Comparison of ENCODE assay signal across 13 cellular contexts in the genomic region with DNA sequence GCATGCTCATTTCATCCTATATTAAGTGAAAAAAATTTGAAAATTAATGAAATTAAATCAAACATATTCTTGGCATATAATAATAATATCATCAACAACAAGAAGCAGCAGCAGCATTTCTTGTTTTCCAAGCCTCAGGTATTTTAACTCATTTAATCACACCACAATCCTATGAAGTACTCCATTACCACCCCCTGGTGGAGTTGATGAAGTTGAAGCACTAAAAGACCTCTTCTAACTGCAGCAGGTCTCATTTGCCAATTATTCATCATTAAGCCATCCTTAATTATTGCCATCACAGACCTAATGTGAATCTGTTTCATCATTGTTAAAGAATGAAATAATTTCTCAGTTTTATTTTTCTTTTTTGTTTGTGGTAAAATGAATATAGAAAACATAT.
DNase-seq lines count a peak whose midpoint lies in the region; FAIRE-seq and TF ChIP-seq lines count a peak whose summit lies in the region.
"Had no signal": no experiment of that assay in that cellular context is flagged by ENCODE, and none has a peak within 500 bp of the region (broad histone marks: within the 10 kb centered on the region; RNA-seq: fewer than 3 reads in every experiment).

No MANE protein-coding gene starts in this region.

- TF ChIP-seq CTCF in MM.1S (IDR thresholded peaks at IDR 0.05; ENCODE audit: low read length) (peak; percentile 15; the same call in 1 of the 2 replicates), H1 (IDR thresholded peaks at IDR 0.05; ENCODE audit: control extremely low read depth in 1 of 3, insufficient read depth in 1 of 3, low read depth in 1 of 3, low read length in 3 of 3) (peak in 2 of 3 experiments; percentile 34 to 50; a peak in 2 of 4 replicates), retinal pigment epithelial cell (conservative IDR thresholded peaks at IDR 0.05; ENCODE audit: low read depth, low read length) (peak; percentile 37), ovary (IDR thresholded peaks at IDR 0.05) (no peak), mesothelial cell of epicardium (IDR thresholded peaks at IDR 0.05; ENCODE audit: unreplicated experiment) (no peak)

- H3K36me3 ChIP-seq in MM.1S (replicated peaks; ENCODE audit: insufficient read depth, low read length) (no peaks in the 10 kb centered on the region), H1 (ENCODE audit: control insufficient read depth in 2 of 4, insufficient read depth in 4 of 4, low read length in 3 of 4) (no peaks in the 10 kb centered on the region), ovary (no peaks in the 10 kb centered on the region)
- H3K36me3 ChIP-seq: heart left ventricle had no signal

- no peak overlapping the region for H2BK15ac ChIP-seq in H1 (ENCODE audit: low read length)

- H3K27ac Mint-ChIP-seq in mesothelial cell of epicardium = no peak overlapping the region
- H3K27ac Mint-ChIP-seq: dendritic cell treated with granulocyte-macrophage colony-stimulating factor and Interleukin-4, amounts not matched to agents 40 ng/mL and 50 ng/mL, for 4 days had no signal

- TF ChIP-seq EP300 in H1 (IDR thresholded peaks at IDR 0.05; ENCODE audit: borderline replicate concordance in 1 of 2, low read depth in 2 of 2, low read length in 2 of 2) (no peak), ovary (IDR thresholded peaks at IDR 0.05) (no peak)

- H3K4me3 Mint-ChIP-seq in mesothelial cell of epicardium = no peak overlapping the region
- H3K4me3 Mint-ChIP-seq: dendritic cell treated with granulocyte-macrophage colony-stimulating factor and Interleukin-4, amounts not matched to agents 40 ng/mL and 50 ng/mL, for 4 days had no signal

- H3K4me3 ChIP-seq in MM.1S (ENCODE audit: low read length) = no peak overlapping the region
- H3K4me3 ChIP-seq in H1 (ENCODE audit: extremely low read depth in 1 of 4, insufficient read depth in 2 of 4, low read depth in 3 of 4, low read length in 4 of 4) = no peak overlapping the region
- no peak overlapping the region for H3K4me3 ChIP-seq in retinal pigment epithelial cell (ENCODE audit: low read length)
- no peak overlapping the region for H3K4me3 ChIP-seq in ovary
- H3K4me3 ChIP-seq: heart left ventricle, skin epidermis had no signal

- peak; percentile 47 for DNase-seq in NCI-H82 (lab: John Stamatoyannopoulos, UW)
- no peak for DNase-seq in NCI-H82 treated with DMSO at 0.1 percent for 48 hours (lab: John Stamatoyannopoulos, UW; ENCODE audit: unreplicated experiment)
- peak; percentile 38 for DNase-seq in MM.1S
- no peak for DNase-seq in H1 (ENCODE audit: low read depth in 1 of 2, low spot score in 2 of 2)
- DNase-seq in retinal pigment epithelial cell (ENCODE audit: low read depth) = no peak
- DNase-seq in NCI-H2227 treated with DMSO at 0.1 percent for 48 hours (lab: John Stamatoyannopoulos, UW) = no peak
- DNase-seq in ovary = no peak
- DNase-seq in mesothelial cell of epicardium (ENCODE audit: low spot score in 2 of 2, unreplicated experiment in 2 of 2) = no peak
- DNase-seq: activated CD4-positive, CD25-positive, alpha-beta regulatory T cell treated with anti-CD3 and anti-CD28 coated beads, Interleukin-2, amount 50 U/mL, for 72 hours; activated effector memory CD4-positive, alpha-beta T cell treated with anti-CD3 and anti-CD28 coated beads, Interleukin-2, amount 50 U/mL, for 16 hours; heart left ventricle had no signal

- POLR2A ChIA-PET in H1 (lab: Charles Lee; ENCODE audit: partially characterized antibody) = no interaction called here

- H3K4me1 Mint-ChIP-seq in mesothelial cell of epicardium = no peaks in the 10 kb centered on the region

- intact Hi-C loops in ovary (cut with DNase I) = no loop called here

- H2AFZ ChIP-seq in MM.1S (ENCODE audit: low read length) = no peak overlapping the region
- no peak overlapping the region for H2AFZ ChIP-seq in H1 (ENCODE audit: low read length)

- no peaks in the 10 kb centered on the region for H3K36me3 Mint-ChIP-seq in mesothelial cell of epicardium

- no peak overlapping the region for H3K9ac ChIP-seq in MM.1S (ENCODE audit: low read length)
- H3K9ac ChIP-seq in H1 (replicated peaks in 1 of 4; ENCODE audit: extremely low read depth in 1 of 4, low read depth in 3 of 4, low read length in 3 of 4) = no peak overlapping the region

- H3K9me3 ChIP-seq in MM.1S (replicated peaks; ENCODE audit: insufficient read depth, low read length) = no peaks in the 10 kb centered on the region
- no peaks in the 10 kb centered on the region for H3K9me3 ChIP-seq in H1 (ENCODE audit: insufficient read depth in 2 of 2, low read depth in 1 of 2, low read length in 1 of 2)
- H3K9me3 ChIP-seq in ovary = no peaks in the 10 kb centered on the region

- no peak overlapping the region for H2BK120ac ChIP-seq in H1 (replicated peaks; ENCODE audit: low read depth, low read length)

- FAIRE-seq in H1 (lab: Jason Lieb, UNC) = no peak

- no peak overlapping the region for H2BK20ac ChIP-seq in H1 (ENCODE audit: low read length)

- no peak overlapping the region for H2AK5ac ChIP-seq in H1 (ENCODE audit: low read depth, low read length)

- no peaks in the 10 kb centered on the region for H3K27me3 ChIP-seq in MM.1S (replicated peaks; ENCODE audit: insufficient read depth, low read length)
- no peaks in the 10 kb centered on the region for H3K27me3 ChIP-seq in H1 (replicated peaks in 1 of 4; ENCODE audit: control insufficient read depth in 3 of 4, extremely low read depth in 1 of 4, insufficient read depth in 3 of 4, low read length in 3 of 4)
- H3K27me3 ChIP-seq in ovary = peaks cover 4% of the 10 kb centered on the region
- H3K27me3 ChIP-seq: heart left ventricle had no signal

- no peaks in the 10 kb centered on the region for H3K27me3 Mint-ChIP-seq in mesothelial cell of epicardium (ENCODE audit: low read depth)
- H3K27me3 Mint-ChIP-seq: dendritic cell treated with granulocyte-macrophage colony-stimulating factor and Interleukin-4, amounts not matched to agents 40 ng/mL and 50 ng/mL, for 4 days had no signal

- H3K27ac ChIP-seq in MM.1S (ENCODE audit: low read length) (no peak overlapping the region), H1 (ENCODE audit: low read depth, low read length) (no peak overlapping the region), ovary (no peak overlapping the region)
- H3K27ac ChIP-seq: heart left ventricle, skin epidermis had no signal

- no peak overlapping the region for H3K23ac ChIP-seq in H1 (ENCODE audit: insufficient read length)

- no peaks in the 10 kb centered on the region for H3K79me1 ChIP-seq in H1 (ENCODE audit: low read depth, low read length)

- no peak overlapping the region for H4K91ac ChIP-seq in H1 (replicated peaks; ENCODE audit: insufficient read length, low read length)

- H3F3A ChIP-seq in MM.1S (ENCODE audit: insufficient read depth, low read length) = no peaks in the 10 kb centered on the region

- no peak overlapping the region for H3K14ac ChIP-seq in H1 (ENCODE audit: insufficient read length)

- no peaks in the 10 kb centered on the region for H4K20me1 ChIP-seq in MM.1S (ENCODE audit: insufficient read depth, low read length)
- no peaks in the 10 kb centered on the region for H4K20me1 ChIP-seq in H1 (replicated peaks in 1 of 2; ENCODE audit: control insufficient read depth in 1 of 2, insufficient read depth in 2 of 2, low read length in 2 of 2)

- TF ChIP-seq POLR2A in H1 (IDR thresholded peaks at IDR 0.05; ENCODE audit: control extremely low read depth in 1 of 2, low read depth in 2 of 2, low read length in 2 of 2) (no peak), ovary (IDR thresholded peaks at IDR 0.05) (no peak)

- H4K5ac ChIP-seq in H1 (ENCODE audit: insufficient read length, low read depth, low read length) = no peak overlapping the region

- CTCF ChIA-PET in H1 (lab: Charles Lee; ENCODE audit: partially characterized antibody) = no interaction called here

- no peaks in the 10 kb centered on the region for H3K23me2 ChIP-seq in H1 (ENCODE audit: low read depth, low read length)

- peak; percentile 77 to 81 for TF ChIP-seq RAD21 in H1 (IDR thresholded peaks at IDR 0.05 in 1 of 2, conservative IDR thresholded peaks at IDR 0.05 in 1 of 2; ENCODE audit: low read depth in 2 of 2, low read length in 2 of 2)

- H3K9me3 Mint-ChIP-seq in mesothelial cell of epicardium = peaks cover 9% of the 10 kb centered on the region

- no peaks in the 10 kb centered on the region for H3K9me2 ChIP-seq in MM.1S (replicated peaks; ENCODE audit: insufficient read depth, low read length)

- H3K79me2 ChIP-seq in MM.1S (ENCODE audit: low read length) = no peaks in the 10 kb centered on the region
- H3K79me2 ChIP-seq in H1 (ENCODE audit: control insufficient read depth in 1 of 2, insufficient read depth in 2 of 2, low read length in 2 of 2) = no peaks in the 10 kb centered on the region

- no peak overlapping the region for H3K56ac ChIP-seq in H1 (replicated peaks; ENCODE audit: insufficient read length, low read depth, low read length)

- no peak overlapping the region for H2BK12ac ChIP-seq in H1 (ENCODE audit: low read depth, low read length)

- H3K4me1 ChIP-seq in MM.1S (ENCODE audit: low read length) = no peaks in the 10 kb centered on the region
- H3K4me1 ChIP-seq in H1 (replicated peaks in 1 of 4; ENCODE audit: control insufficient read depth in 3 of 4, insufficient read depth in 4 of 4, low read length in 3 of 4) = no peaks in the 10 kb centered on the region
- no peaks in the 10 kb centered on the region for H3K4me1 ChIP-seq in ovary (ENCODE audit: insufficient read depth)
- H3K4me1 ChIP-seq: heart left ventricle had no signal

- no peak overlapping the region for H3K4ac ChIP-seq in H1 (replicated peaks; ENCODE audit: insufficient read length, low read depth, low read length)

- no peak overlapping the region for H4K8ac ChIP-seq in H1 (ENCODE audit: extremely low read depth, insufficient read depth, low read length)

- H3K4me2 ChIP-seq in MM.1S (ENCODE audit: low read depth, low read length) = no peak overlapping the region
- no peak overlapping the region for H3K4me2 ChIP-seq in H1 (ENCODE audit: insufficient read depth in 1 of 2, low read depth in 2 of 2, low read length in 2 of 2)

- no peak overlapping the region for H2BK5ac ChIP-seq in H1 (ENCODE audit: low read depth, low read length)

- H3K18ac ChIP-seq in H1 (ENCODE audit: extremely low read depth, low read length) = no peak overlapping the region

TF ChIP-seq in H1, 55 proteins besides CTCF, POLR2A, EP300 and RAD21 (continues in another document):
- TF ChIP-seq EGR1 (IDR thresholded peaks at IDR 0.05; ENCODE audit: borderline replicate concordance, low read depth, low read length) (no peak), CBX8 (IDR thresholded peaks at IDR 0.05; ENCODE audit: borderline replicate concordance, low read depth, low read length) (no peak), BCL11A (IDR thresholded peaks at IDR 0.05; ENCODE audit: low read depth in 2 of 2, low read length in 2 of 2) (no peak), CHD2 (IDR thresholded peaks at IDR 0.05; ENCODE audit: low read length) (no peak), CBX5 (IDR thresholded peaks at IDR 0.05; ENCODE audit: low read depth, low read length) (no peak), HDAC6 (IDR thresholded peaks at IDR 0.05; ENCODE audit: low read depth, low read length) (no peak), YY1 (IDR thresholded peaks at IDR 0.05; ENCODE audit: low read depth, low read length) (no peak)
- TF ChIP-seq, protein P1, sequence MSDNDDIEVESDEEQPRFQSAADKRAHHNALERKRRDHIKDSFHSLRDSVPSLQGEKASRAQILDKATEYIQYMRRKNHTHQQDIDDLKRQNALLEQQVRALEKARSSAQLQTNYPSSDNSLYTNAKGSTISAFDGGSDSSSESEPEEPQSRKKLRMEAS (IDR thresholded peaks at IDR 0.05) = no peak

Comparison
In these comparisons a context has a peak if more than half of its experiments do, and no peak if none do; other contexts are left out.
1. DNase-seq: peak in NCI-H82 (single experiment) and MM.1S (single experiment); none in NCI-H82 treated with DMSO at 0.1 percent for 48 hours (single experiment), H1 (0 of 2), retinal pigment epithelial cell (single experiment), NCI-H2227 treated with DMSO at 0.1 percent for 48 hours (single experiment), ovary (0 of 5) and mesothelial cell of epicardium (0 of 2).
2. CTCF ChIP-seq: peak in MM.1S (single experiment), H1 (2 of 3) and retinal pigment epithelial cell (single experiment); none in ovary (0 of 3) and mesothelial cell of epicardium (single experiment).